ENCODE assay signal across 10 cellular contexts in the genomic region with DNA sequence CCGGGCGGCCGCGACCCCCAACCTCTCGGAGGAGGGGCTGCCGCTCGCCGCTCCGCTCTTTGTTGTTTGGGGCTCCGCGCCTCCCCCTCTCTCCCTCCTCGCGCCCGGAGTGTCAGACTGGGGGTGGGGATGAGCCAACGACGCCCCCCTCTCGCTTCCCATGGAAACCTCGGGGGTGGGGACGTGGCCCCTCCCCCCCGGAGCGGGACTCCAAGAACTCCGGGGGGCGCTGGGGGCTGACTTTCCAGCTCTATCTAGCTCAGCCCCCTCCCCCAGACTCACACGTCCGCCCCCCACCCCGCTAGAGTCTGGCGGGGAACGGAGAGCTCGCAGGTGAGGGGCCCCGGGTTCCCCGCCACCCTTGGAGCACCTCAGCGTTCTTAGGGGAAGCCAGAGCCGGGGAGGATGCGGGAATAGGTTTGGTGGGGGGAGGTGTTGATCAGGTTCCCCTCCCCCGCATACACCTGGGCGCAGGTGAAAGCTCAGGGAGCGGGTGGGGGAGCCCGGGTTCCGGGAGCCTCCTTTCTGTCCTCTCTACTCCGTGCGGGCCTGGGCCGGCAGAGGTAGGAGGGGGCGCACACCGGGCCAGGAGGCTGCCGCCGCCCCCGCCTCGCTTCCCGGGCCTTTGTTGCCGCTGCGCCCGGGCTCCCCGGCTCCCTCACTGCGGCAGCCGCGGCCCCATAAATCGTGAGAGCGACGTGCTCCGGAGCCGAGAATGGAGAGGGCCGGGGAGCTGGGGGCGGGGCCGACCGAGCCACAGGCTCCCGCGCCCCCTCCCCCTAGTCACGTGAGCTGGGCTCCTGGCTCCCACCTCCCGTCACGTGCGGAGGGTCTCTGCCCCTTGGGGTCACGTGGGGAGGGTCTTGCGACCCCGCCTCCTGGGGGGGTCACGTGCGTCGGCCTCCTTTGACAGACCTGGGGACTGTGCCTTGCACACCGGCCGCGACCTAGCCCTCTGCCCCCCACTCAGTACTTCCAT. TPM values are rescaled to one million over a fixed set of nuclear protein-coding genes. Genes with fewer than 3 reads are reported as not detected.
A peak's percentile ranks its signal among the peaks of the same experiment; 100 is the strongest.
DNase-seq lines count a peak whose midpoint lies in the region; ATAC-seq lines count a peak whose summit lies in the region.
"Had no signal": no experiment of that assay in that cellular context is flagged by ENCODE, and none has a peak within 500 bp of the region (broad histone marks: within the 10 kb centered on the region; RNA-seq: fewer than 3 reads in every experiment).

No MANE protein-coding gene starts in this region.

- H3K4me3 Mint-ChIP-seq in activated T-cell treated with anti-CD3 and anti-CD28 coated beads, Interleukin-2, amount 50 U/mL, for 72 hours, result peak overlapping the region; percentile 79

- ATAC-seq in activated T-cell treated with anti-CD3 and anti-CD28 coated beads, Interleukin-2, amount 50 U/mL, for 72 hours (replicated peaks in 1 of 2), result no peak
- ATAC-seq in HG02885 (IDR thresholded peaks at IDR 0.05; ENCODE audit: poor library complexity, unreplicated experiment) (no peak), GM19397 (IDR thresholded peaks at IDR 0.05; ENCODE audit: unreplicated experiment) (no peak)

- H3K9me3 Mint-ChIP-seq in activated T-cell treated with anti-CD3 and anti-CD28 coated beads, Interleukin-2, amount 50 U/mL, for 72 hours, result no peaks in the 10 kb centered on the region

- H3K27ac Mint-ChIP-seq in activated T-cell treated with anti-CD3 and anti-CD28 coated beads, Interleukin-2, amount 50 U/mL, for 72 hours, result no peak overlapping the region

- DNase-seq in ELR (ENCODE audit: low read depth) (peak; percentile 26), NCI-H1694 treated with DMSO at 0.1 percent for 48 hours (lab: John Stamatoyannopoulos, UW) (peak; percentile 94), left kidney (ENCODE audit: low read depth, low spot score) (peak; percentile 96), Ammon's horn (ENCODE audit: low spot score) (no peak), HCEC 1CT (no peak)
- peak; percentile 38 to 54 for DNase-seq in activated T-cell treated with anti-CD3 and anti-CD28 coated beads, Interleukin-2, amount 50 U/mL, for 72 hours

- H3K27me3 Mint-ChIP-seq in activated T-cell treated with anti-CD3 and anti-CD28 coated beads, Interleukin-2, amount 50 U/mL, for 72 hours (ENCODE audit: low read depth), result peaks cover 43% of the 10 kb centered on the region

- peaks cover 39% of the 10 kb centered on the region for H3K4me1 Mint-ChIP-seq in activated T-cell treated with anti-CD3 and anti-CD28 coated beads, Interleukin-2, amount 50 U/mL, for 72 hours (ENCODE audit: low read depth)

- peaks cover 0 to 2% of the 10 kb centered on the region in 2 donors for H3K36me3 Mint-ChIP-seq in activated T-cell treated with anti-CD3 and anti-CD28 coated beads, Interleukin-2, amount 50 U/mL, for 72 hours (ENCODE audit: insufficient read depth in 2 of 2)

RNA-seq across cellular contexts. Expression of a gene that starts 1.9 kb away (rescaled TPM):
- 1 to 10 TPM; 4.1 to 4.7 TPM for total RNA-seq in activated T-cell treated with anti-CD3 and anti-CD28 coated beads, Interleukin-2, amount 50 U/mL, for 72 hours

RNA-seq across cellular contexts. Expression of a gene that starts 17.0 kb away (rescaled TPM):
- total RNA-seq in activated T-cell treated with anti-CD3 and anti-CD28 coated beads, Interleukin-2, amount 50 U/mL, for 72 hours, result 1 to 10 TPM; 3.4 to 4.0 TPM

RNA-seq across cellular contexts. Expression of a gene that starts 29.4 kb away (rescaled TPM):
- 10 to 100 TPM; 40.8 to 42.1 TPM for total RNA-seq in activated T-cell treated with anti-CD3 and anti-CD28 coated beads, Interleukin-2, amount 50 U/mL, for 72 hours

RNA-seq across cellular contexts. Expression of a gene that starts 46.9 kb away (rescaled TPM):
- under 1 TPM in 1 of 2 donors, not detected in 1; 0.10 TPM for total RNA-seq in activated T-cell treated with anti-CD3 and anti-CD28 coated beads, Interleukin-2, amount 50 U/mL, for 72 hours
- total RNA-seq: M059J had no signal

RNA-seq across cellular contexts. Expression of a gene that starts 47.0 kb away (rescaled TPM):
- total RNA-seq in activated T-cell treated with anti-CD3 and anti-CD28 coated beads, Interleukin-2, amount 50 U/mL, for 72 hours, result 1 to 10 TPM; 1.1 to 1.4 TPM
- total RNA-seq: M059J, temporal lobe had no signal

Comparison
In these comparisons a context has a peak if more than half of its experiments do, and no peak if none do; other contexts are left out.
1. DNase-seq: peak in ELR (single experiment), NCI-H1694 treated with DMSO at 0.1 percent for 48 hours (single experiment), activated T-cell treated with anti-CD3 and anti-CD28 coated beads, Interleukin-2, amount 50 U/mL, for 72 hours (2 of 2) and left kidney (single experiment); none in Ammon's horn (single experiment) and HCEC 1CT (single experiment).